ENCODE assay signal across 9 cellular contexts in genomic region chr18:77133920-77134496, GRCh38. TPM values are rescaled to one million over a fixed set of nuclear protein-coding genes. Genes with fewer than 3 reads are reported as not detected.
DNase-seq lines count a peak whose midpoint lies in the region; ATAC-seq and TF ChIP-seq lines count a peak whose summit lies in the region.
"Had no signal": no experiment of that assay in that cellular context is flagged by ENCODE, and none has a peak within 500 bp of the region (broad histone marks: within the 10 kb centered on the region; RNA-seq: fewer than 3 reads in every experiment).

No MANE protein-coding gene starts in this region.

- TF ChIP-seq RAD21 in IMR-90 (IDR thresholded peaks at IDR 0.05; ENCODE audit: low read length), result no peak

- peaks cover 10% of the 10 kb centered on the region; the same call in 1 of the 2 replicates for H3K4me1 ChIP-seq in IMR-90 (ENCODE audit: control insufficient read depth, insufficient read depth, low read length)

- H3K4me3 Mint-ChIP-seq in WTC11, result peak overlapping the region; percentile 71

- CTCF ChIA-PET in IMR-90 (lab: Yijun Ruan, JAX) (interaction anchor here (0.6 to 1.0 kb wide), 2 partner anchors 20 to 140 kb away, joined by 3 to 5 read pairs; no protein-coding TSS in a partner anchor), WTC11 (lab: Charles Lee) (interaction anchor here (0.7 to 1.4 kb wide), 3 partner anchors 8 to 74 kb away, joined by 3 to 6 read pairs (median 3); no protein-coding TSS in a partner anchor)

- no peaks in the 10 kb centered on the region for H3K36me3 ChIP-seq in GM06990 (ENCODE audit: control insufficient read depth, insufficient read depth, low read length)
- H3K36me3 ChIP-seq in IMR-90 (ENCODE audit: control insufficient read depth, insufficient read depth, low read length), result no peaks in the 10 kb centered on the region
- H3K36me3 ChIP-seq: cardiac muscle cell had no signal

- no peak overlapping the region for H2AK5ac ChIP-seq in IMR-90 (ENCODE audit: low read depth, low read length)

- peaks cover 3% of the 10 kb centered on the region; the same call in 1 of the 2 replicates for H3K36me3 Mint-ChIP-seq in WTC11

- in situ Hi-C loops in IMR-90 (cut with MboI; ENCODE audit: low sequenced_read_pairs), result no loop called here

- H2BK20ac ChIP-seq in IMR-90 (ENCODE audit: low read depth, low read length), result no peak overlapping the region

- dilution Hi-C loops in IMR-90 (cut with HindIII; ENCODE audit: low sequenced_read_pairs, unreplicated experiment), result no loop called here

- no peak overlapping the region for H3K4me3 ChIP-seq in GM06990 (replicated peaks; ENCODE audit: low read depth, low read length)
- H3K4me3 ChIP-seq in IMR-90 (ENCODE audit: insufficient read depth, low read depth, low read length), result no peak overlapping the region
- H3K4me3 ChIP-seq: cardiac muscle cell had no signal

- ATAC-seq in IMR-90 (ENCODE audit: low read depth) (no peak), WTC11 (no peak), GM19035 (IDR thresholded peaks at IDR 0.05; ENCODE audit: unreplicated experiment) (no peak), HG03469 (IDR thresholded peaks at IDR 0.05; ENCODE audit: unreplicated experiment) (no peak)

- H3K27ac Mint-ChIP-seq in WTC11, result no peak overlapping the region

- H2BK15ac ChIP-seq in IMR-90 (ENCODE audit: low read depth, low read length), result no peak overlapping the region

- no peak overlapping the region for H2AK9ac ChIP-seq in IMR-90 (replicated peaks; ENCODE audit: low read depth, low read length, poor library complexity)

- H4K20me1 ChIP-seq in IMR-90 (ENCODE audit: insufficient read depth, low read length), result no peaks in the 10 kb centered on the region

- POLR2A ChIA-PET in IMR-90 (lab: Charles Lee; ENCODE audit: unreplicated experiment), result no interaction called here
- POLR2A ChIA-PET in WTC11 (lab: Charles Lee), result no interaction called here

- no peaks in the 10 kb centered on the region for H3K9me3 ChIP-seq in IMR-90 (ENCODE audit: control insufficient read depth, insufficient read depth, low read length)

- no peaks in the 10 kb centered on the region for H3K9me3 Mint-ChIP-seq in WTC11

- WGBS in IMR-90 (ENCODE audit: extremely low coverage in 2 of 2, insufficient read length in 1 of 2), 2 experiments, result 50% methylated on average over 1 of the region's 9 CpGs; no CpG with 5 or more reads in 1 of the 2 experiments

- no peak overlapping the region for H3K56ac ChIP-seq in IMR-90 (ENCODE audit: extremely low read depth, insufficient read depth, low read length)

- peaks cover 44% of the 10 kb centered on the region for H3K27me3 Mint-ChIP-seq in WTC11 (ENCODE audit: low read depth)

- intact Hi-C loops in IMR-90 (cut with micrococcal nuclease), result no loop called here

- no peak overlapping the region for H3K4ac ChIP-seq in IMR-90 (ENCODE audit: low read depth, low read length)

- no peak overlapping the region for H4K5ac ChIP-seq in IMR-90 (ENCODE audit: low read depth, low read length)

- H3K18ac ChIP-seq in IMR-90 (ENCODE audit: low read depth, low read length), result no peak overlapping the region

- peaks cover 24% of the 10 kb centered on the region for H3K4me1 Mint-ChIP-seq in WTC11

- peak; percentile 5 for TF ChIP-seq CTCF in GM06990 (IDR thresholded peaks at IDR 0.05; ENCODE audit: insufficient read depth, low read length, poor library complexity, severe bottlenecking)
- no peak for TF ChIP-seq CTCF in IMR-90 (conservative IDR thresholded peaks at IDR 0.05; ENCODE audit: low read depth, low read length)
- TF ChIP-seq CTCF in WTC11 (IDR thresholded peaks at IDR 0.05), result no peak

- no peak overlapping the region for H3K23ac ChIP-seq in IMR-90 (ENCODE audit: low read depth, low read length)

- DNase-seq in GM06990 (ENCODE audit: extremely low read depth, insufficient read length), result no peak
- DNase-seq in IMR-90, result no peak
- DNase-seq in WTC11 (ENCODE audit: low spot score), result no peak
- peak; percentile 59 for DNase-seq in left kidney (ENCODE audit: low read depth, low spot score)
- no peak for DNase-seq in glomerular visceral epithelial cell (ENCODE audit: extremely low spot score)
- DNase-seq in stimulated activated CD4-positive, alpha-beta T cell treated with anti-CD3 and anti-CD28 coated beads, Interleukin-12 subunit alpha, Interleukin-12 subunit beta, amount 100 ng/mL, for 4 hours, result no peak

- no peak overlapping the region for H4K91ac ChIP-seq in IMR-90 (ENCODE audit: insufficient read depth, low read depth, low read length)

- H4K8ac ChIP-seq in IMR-90 (ENCODE audit: low read depth in 2 of 2, low read length in 2 of 2), result no peak overlapping the region

- no peak overlapping the region for H2BK120ac ChIP-seq in IMR-90 (ENCODE audit: low read depth, low read length)

- H3K27me3 ChIP-seq in GM06990 (replicated peaks; ENCODE audit: control insufficient read depth, insufficient read depth, low read length) (no peaks in the 10 kb centered on the region), IMR-90 (ENCODE audit: control insufficient read depth, insufficient read depth, low read length) (peaks cover 16% of the 10 kb centered on the region)

- no peak overlapping the region for H3K9ac ChIP-seq in IMR-90 (ENCODE audit: low read depth, low read length)

- no peaks in the 10 kb centered on the region for H3K9me1 ChIP-seq in IMR-90 (ENCODE audit: insufficient read depth, low read length)

- peak overlapping the region; percentile 52 for H2AFZ ChIP-seq in IMR-90 (replicated peaks; ENCODE audit: low read length, poor library complexity)

- H3K27ac ChIP-seq in IMR-90 (ENCODE audit: insufficient read depth, low read length), result no peak overlapping the region
- H3K27ac ChIP-seq: cardiac muscle cell had no signal

- no TSS peak for BruUV-seq in IMR-90 (replicated peaks; lab: Mats Ljungman, UMichigan)

- peaks cover 0 to 3% of the 10 kb centered on the region in 2 experiments; a peak in 1 of 4 replicates for H3K79me1 ChIP-seq in IMR-90 (ENCODE audit: low read depth in 1 of 2, low read length in 2 of 2)

- H3K14ac ChIP-seq in IMR-90 (replicated peaks; ENCODE audit: low read depth, low read length), result no peak overlapping the region

- H2BK5ac ChIP-seq in IMR-90 (ENCODE audit: low read depth, low read length, poor library complexity, severe bottlenecking), result no peak overlapping the region

- no peak overlapping the region; the same call in 1 of the 2 replicates for H3K4me2 ChIP-seq in IMR-90 (ENCODE audit: low read depth, low read length)

- no peak for TF ChIP-seq POLR2A in IMR-90 (IDR thresholded peaks at IDR 0.05; ENCODE audit: low read depth, low read length)

TF ChIP-seq in IMR-90, 13 proteins besides CTCF, POLR2A, EP300 and RAD21 (continues in another document):
- TF ChIP-seq MXI1 (IDR thresholded peaks at IDR 0.05; ENCODE audit: borderline replicate concordance, low read depth, low read length), result no peak
- no peak for TF ChIP-seq CHD1 (IDR thresholded peaks at IDR 0.05; ENCODE audit: low read depth, low read length)
- TF ChIP-seq BHLHE40 (IDR thresholded peaks at IDR 0.05; ENCODE audit: low read depth, low read length), result no peak
- TF ChIP-seq MAZ (IDR thresholded peaks at IDR 0.05; ENCODE audit: borderline replicate concordance, low read depth, low read length), result no peak
- no peak for TF ChIP-seq MAFK (IDR thresholded peaks at IDR 0.05; ENCODE audit: low read depth, low read length)
- TF ChIP-seq NFE2L2 (IDR thresholded peaks at IDR 0.05; ENCODE audit: low read depth, low read length), result no peak
- TF ChIP-seq RFX5 (IDR thresholded peaks at IDR 0.05; ENCODE audit: low read depth, low read length), result no peak
- no peak for TF ChIP-seq USF2 (IDR thresholded peaks at IDR 0.05; ENCODE audit: low read depth, low read length)

TF ChIP-seq in WTC11, 78 proteins besides CTCF, POLR2A, EP300 and RAD21:
- TF ChIP-seq HMGA2 (CRISPR knock-in tag; IDR thresholded peaks at IDR 0.05) (no peak), TEAD4 (CRISPR knock-in tag; IDR thresholded peaks at IDR 0.05) (no peak), NFYB (CRISPR knock-in tag; conservative IDR thresholded peaks at IDR 0.05; ENCODE audit: low read depth) (no peak), ATF6 (CRISPR knock-in tag; IDR thresholded peaks at IDR 0.05) (no peak), CBFB (CRISPR knock-in tag; IDR thresholded peaks at IDR 0.05; ENCODE audit: low read depth) (no peak), ZNF396 (CRISPR knock-in tag; IDR thresholded peaks at IDR 0.05; ENCODE audit: borderline replicate concordance) (no peak), ATF1 (CRISPR knock-in tag; IDR thresholded peaks at IDR 0.05) (no peak), E2F5 (CRISPR knock-in tag; IDR thresholded peaks at IDR 0.05) (no peak), CREM (CRISPR knock-in tag; IDR thresholded peaks at IDR 0.05) (no peak), ESRRA (CRISPR knock-in tag; IDR thresholded peaks at IDR 0.05; ENCODE audit: borderline replicate concordance) (no peak), SP1 (CRISPR knock-in tag; conservative IDR thresholded peaks at IDR 0.05) (no peak), FOXJ3 (CRISPR knock-in tag; IDR thresholded peaks at IDR 0.05; ENCODE audit: borderline replicate concordance) (no peak)
TF ChIP-seq in WTC11: peak in this region for 0.

RNA-seq across cellular contexts. Expression of gene MBP, which starts 1.4 kb away (rescaled TPM):
- 0.90 and 1.4 TPM in 2 replicates for total RNA-seq in IMR-90 (2012; rRNA removed)
- polyA plus RNA-seq in IMR-90 (2012; rRNA removed), result 0.72 and 0.75 TPM in 2 replicates
- polyA plus RNA-seq in IMR-90 (2012; cell fraction: cytosol; rRNA removed), result 0.52 and 0.82 TPM in 2 replicates
- 1.2 and 2.2 TPM in 2 replicates for polyA plus RNA-seq in IMR-90 (2012; cell fraction: nucleus; rRNA removed; ENCODE audit: low replicate concordance)
- total RNA-seq in WTC11 (2021), result 19.6 to 20.2 TPM (median 19.6 TPM) in 3 replicates
